ENCODE assay signal across 8 cellular contexts in genomic region chr2:206160124-206160806, GRCh38. TPM values are rescaled to one million over a fixed set of nuclear protein-coding genes. Genes with fewer than 3 reads are reported as not detected.
DNase-seq lines count a peak whose midpoint lies in the region; ATAC-seq and TF ChIP-seq lines count a peak whose summit lies in the region.

No MANE protein-coding gene starts in this region.

- H2AFZ ChIP-seq in KMS-11 (ENCODE audit: low read depth), result peak overlapping the region; percentile 52; the same call in 1 of the 2 replicates

- H3K79me2 ChIP-seq in KMS-11 (ENCODE audit: insufficient read depth, low read depth), result peaks cover 73% of the 10 kb centered on the region

- peak overlapping the region; percentile 91 for H3K27ac ChIP-seq in KMS-11

- peaks cover 50% of the 10 kb centered on the region for H3K4me1 Mint-ChIP-seq in activated naive CD4-positive, alpha-beta T cell treated with anti-CD3 and anti-CD28 coated beads, Interleukin-2, amount 50 U/mL, for 24 hours

- DNase-seq in NCI-H748 (lab: John Stamatoyannopoulos, UW; ENCODE audit: unreplicated experiment) (peak; percentile 36), NCI-H748 treated with DMSO at 0.1 percent for 48 hours (lab: John Stamatoyannopoulos, UW) (no peak), left ventricle myocardium superior (no peak), skeletal muscle cell (ENCODE audit: low read depth) (no peak), NCI-H2029 treated with DMSO at 0.1 percent for 48 hours (lab: John Stamatoyannopoulos, UW) (no peak)

- H3K9ac ChIP-seq in KMS-11, result peak overlapping the region; percentile 97

- H3K4me3 Mint-ChIP-seq in activated naive CD4-positive, alpha-beta T cell treated with anti-CD3 and anti-CD28 coated beads, Interleukin-2, amount 50 U/mL, for 24 hours, result peak overlapping the region; percentile 99

- H4K20me1 ChIP-seq in KMS-11 (ENCODE audit: insufficient read depth), result peaks cover 4% of the 10 kb centered on the region; the same call in 1 of the 2 replicates

- ATAC-seq in GM21825 (IDR thresholded peaks at IDR 0.05; ENCODE audit: unreplicated experiment), result peak; percentile 46
- peak; percentile 58 for ATAC-seq in left ventricle myocardium superior

- intact Hi-C loops in left ventricle myocardium superior (cut with micrococcal nuclease), result no loop called here

- H3K4me2 ChIP-seq in KMS-11, result peak overlapping the region; percentile 77

- peaks cover 46% of the 10 kb centered on the region for H3K4me1 ChIP-seq in KMS-11 (ENCODE audit: low read depth, poor library complexity, severe bottlenecking)

- no peak for TF ChIP-seq CTCF in KMS-11 (conservative IDR thresholded peaks at IDR 0.05; ENCODE audit: low read depth, low read length)

- H3K36me3 Mint-ChIP-seq in activated naive CD4-positive, alpha-beta T cell treated with anti-CD3 and anti-CD28 coated beads, Interleukin-2, amount 50 U/mL, for 24 hours, result peaks cover 38% of the 10 kb centered on the region

- peak overlapping the region; percentile 100 for H3K27ac Mint-ChIP-seq in activated naive CD4-positive, alpha-beta T cell treated with anti-CD3 and anti-CD28 coated beads, Interleukin-2, amount 50 U/mL, for 24 hours

- peaks cover 13% of the 10 kb centered on the region for H3K36me3 ChIP-seq in KMS-11 (ENCODE audit: insufficient read depth)

- no peaks in the 10 kb centered on the region for H3K27me3 Mint-ChIP-seq in activated naive CD4-positive, alpha-beta T cell treated with anti-CD3 and anti-CD28 coated beads, Interleukin-2, amount 50 U/mL, for 24 hours

- no peaks in the 10 kb centered on the region for H3K27me3 ChIP-seq in KMS-11 (ENCODE audit: insufficient read depth, low read depth)

- H3K4me3 ChIP-seq in KMS-11 (IDR thresholded peaks at IDR 0.05; ENCODE audit: insufficient read depth, low read depth, low read length), result peak overlapping the region; percentile 35
- H3K4me3 ChIP-seq in skeletal muscle cell (ENCODE audit: low read depth, low read length), result peak overlapping the region; percentile 67

- H3K9me3 Mint-ChIP-seq in activated naive CD4-positive, alpha-beta T cell treated with anti-CD3 and anti-CD28 coated beads, Interleukin-2, amount 50 U/mL, for 24 hours, result no peaks in the 10 kb centered on the region

RNA-seq across cellular contexts. Expression of gene EEF1B2, which starts 0.6 kb away (rescaled TPM):
- total RNA-seq in left ventricle myocardium superior, result 258 TPM

RNA-seq across cellular contexts. Expression of gene NDUFS1, which starts 1.0 kb away (rescaled TPM):
- total RNA-seq in left ventricle myocardium superior, result 503 TPM
